8 cellular contexts compared by ENCODE assay signal in the genomic region with DNA sequence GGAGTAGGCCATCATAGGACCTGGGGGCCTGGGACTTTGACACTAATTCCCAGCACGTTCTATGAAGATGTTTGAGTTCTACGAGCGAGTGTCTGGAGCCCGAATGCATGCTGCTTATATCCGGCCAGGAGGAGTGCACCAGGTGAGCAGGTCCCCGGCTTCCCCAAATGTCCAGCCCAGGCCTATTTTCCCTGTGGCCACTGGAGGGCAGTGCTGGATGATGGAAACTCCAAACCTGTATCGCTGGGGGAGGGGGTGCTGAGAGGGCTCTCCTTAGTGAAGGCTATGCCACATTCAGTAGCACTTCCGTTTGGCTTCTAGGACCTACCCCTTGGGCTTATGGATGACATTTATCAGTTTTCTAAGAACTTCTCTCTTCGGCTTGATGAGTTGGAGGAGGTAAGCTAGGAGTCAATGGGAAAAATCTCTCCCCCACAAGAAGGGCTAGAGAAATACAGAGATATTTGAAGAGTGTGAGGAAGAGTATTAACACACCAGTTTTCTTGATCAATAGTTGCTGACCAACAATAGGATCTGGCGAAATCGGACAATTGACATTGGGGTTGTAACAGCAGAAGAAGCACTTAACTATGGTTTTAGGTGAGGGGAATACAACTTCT. TPM values are rescaled to one million over a fixed set of nuclear protein-coding genes. Genes with fewer than 3 reads are reported as not detected.
DNase-seq lines count a peak whose midpoint lies in the region; ATAC-seq lines count a peak whose summit lies in the region.

No MANE protein-coding gene starts in this region.

- H3K27me3 Mint-ChIP-seq in central memory CD8-positive, alpha-beta T cell = no peaks in the 10 kb centered on the region

- peak overlapping the region; percentile 30 for H3K27ac Mint-ChIP-seq in central memory CD8-positive, alpha-beta T cell (ENCODE audit: low read depth)

- no peaks in the 10 kb centered on the region for H3K9me3 Mint-ChIP-seq in central memory CD8-positive, alpha-beta T cell

- peak; percentile 81 for DNase-seq in DMS53 treated with DMSO at 0.1 percent for 48 hours (lab: John Stamatoyannopoulos, UW; ENCODE audit: unreplicated experiment)
- DNase-seq in NCI-H345 (lab: John Stamatoyannopoulos, UW) = peak; percentile 67
- DNase-seq in activated CD4-positive, alpha-beta T cell treated with anti-CD3 and anti-CD28 coated beads for 1 hour = peak; percentile 54
- DNase-seq in central memory CD8-positive, alpha-beta T cell (ENCODE audit: low spot score in 2 of 2) = peak; percentile 46 to 55
- peak; percentile 85 for DNase-seq in left lobe of liver (ENCODE audit: low spot score)
- DNase-seq in stimulated activated CD4-positive, alpha-beta T cell treated with anti-CD3 and anti-CD28 coated beads, Interleukin-4, amount 100 ng/mL, for 48 hours (ENCODE audit: low read depth in 2 of 2) = peak; percentile 69 to 70

- peaks cover 76% of the 10 kb centered on the region for H3K36me3 Mint-ChIP-seq in central memory CD8-positive, alpha-beta T cell (ENCODE audit: insufficient read depth)

- peaks cover 27% of the 10 kb centered on the region for H3K4me1 Mint-ChIP-seq in central memory CD8-positive, alpha-beta T cell

- ATAC-seq in HG02938 (IDR thresholded peaks at IDR 0.05; ENCODE audit: unreplicated experiment) (peak; percentile 64), left lobe of liver (peak; percentile 99), HG03432 (IDR thresholded peaks at IDR 0.05; ENCODE audit: unreplicated experiment) (no peak)
- peak; percentile 68 for ATAC-seq in central memory CD8-positive, alpha-beta T cell (replicated peaks; ENCODE audit: extremely low read depth, poor library complexity, severe bottlenecking)

- no peak overlapping the region for H3K4me3 Mint-ChIP-seq in central memory CD8-positive, alpha-beta T cell

RNA-seq across cellular contexts. Expression of gene FCER1G, which starts 5.2 kb away (rescaled TPM):
- total RNA-seq in left lobe of liver = 13.4 TPM

RNA-seq across cellular contexts. Expression of gene NDUFS2, which starts 7.7 kb away (rescaled TPM):
- 106 TPM for total RNA-seq in left lobe of liver

RNA-seq across cellular contexts. Expression of gene ADAMTS4, which starts 11.0 kb away (rescaled TPM):
- 1.1 TPM for total RNA-seq in left lobe of liver

RNA-seq across cellular contexts. Expression of gene APOA2, which starts 13.5 kb away (rescaled TPM):
- total RNA-seq in left lobe of liver = 4,148 TPM

RNA-seq across cellular contexts. Expression of gene TOMM40L, which starts 16.0 kb away (rescaled TPM):
- 6.3 TPM for total RNA-seq in left lobe of liver
